In genomic region chr20:5078399-5078958, GRCh38 we compare ENCODE assay signal across 1 cellular context.
TF ChIP-seq lines count a peak whose summit lies in the region.

No MANE protein-coding gene starts in this region.

TF ChIP-seq in HepG2, 621 proteins besides CTCF, POLR2A, EP300 and RAD21 (continued from another document and continues in another):
- TF ChIP-seq ZNF142 (CRISPR knock-in tag; IDR thresholded peaks at IDR 0.05) (no peak), MED1 (CRISPR knock-in tag; IDR thresholded peaks at IDR 0.05) (no peak), PAF1 (CRISPR knock-in tag; IDR thresholded peaks at IDR 0.05) (no peak), IRX3 (CRISPR knock-in tag; IDR thresholded peaks at IDR 0.05; ENCODE audit: borderline replicate concordance, low read depth) (no peak), SOX5 (CRISPR knock-in tag; IDR thresholded peaks at IDR 0.05; ENCODE audit: borderline replicate concordance) (0 out of 2 replicates have a peak, but pooled peaks have one; percentile 37), SP140L (CRISPR knock-in tag; IDR thresholded peaks at IDR 0.05; ENCODE audit: borderline replicate concordance) (no peak), TFDP1 (CRISPR knock-in tag; IDR thresholded peaks at IDR 0.05; ENCODE audit: borderline replicate concordance) (no peak), DMTF1 (CRISPR knock-in tag; IDR thresholded peaks at IDR 0.05) (no peak), ZBTB40 (IDR thresholded peaks at IDR 0.05) (no peak), ZBTB40 (CRISPR knock-in tag; IDR thresholded peaks at IDR 0.05) (no peak), AKAP8 (CRISPR knock-in tag; IDR thresholded peaks at IDR 0.05) (no peak), MTA1 (CRISPR knock-in tag; IDR thresholded peaks at IDR 0.05; ENCODE audit: borderline replicate concordance) (no peak), RNF219 (CRISPR knock-in tag; IDR thresholded peaks at IDR 0.05) (no peak), KLF6 (CRISPR knock-in tag; IDR thresholded peaks at IDR 0.05) (0 out of 2 replicates have a peak, but pooled peaks have one; percentile 35), ZNF207 (IDR thresholded peaks at IDR 0.05; ENCODE audit: borderline replicate concordance) (no peak), ZNF432 (CRISPR knock-in tag; IDR thresholded peaks at IDR 0.05; ENCODE audit: borderline replicate concordance) (no peak), ZSCAN21 (CRISPR knock-in tag; IDR thresholded peaks at IDR 0.05; ENCODE audit: borderline replicate concordance) (no peak), RORA (CRISPR knock-in tag; IDR thresholded peaks at IDR 0.05) (no peak), ZBTB4 (CRISPR knock-in tag; IDR thresholded peaks at IDR 0.05; ENCODE audit: borderline replicate concordance) (no peak), HMG20B (CRISPR knock-in tag; conservative IDR thresholded peaks at IDR 0.05) (no peak), KDM5A (IDR thresholded peaks at IDR 0.05; ENCODE audit: borderline replicate concordance, low read length) (no peak), STAT6 (CRISPR knock-in tag; IDR thresholded peaks at IDR 0.05; ENCODE audit: borderline replicate concordance) (no peak), ZSCAN25 (CRISPR knock-in tag; IDR thresholded peaks at IDR 0.05) (no peak), GFI1 (CRISPR knock-in tag; IDR thresholded peaks at IDR 0.05; ENCODE audit: borderline replicate concordance) (no peak), REL (CRISPR knock-in tag; conservative IDR thresholded peaks at IDR 0.05) (no peak)
